ENCODE assay signal across 23 cellular contexts in the genomic region with DNA sequence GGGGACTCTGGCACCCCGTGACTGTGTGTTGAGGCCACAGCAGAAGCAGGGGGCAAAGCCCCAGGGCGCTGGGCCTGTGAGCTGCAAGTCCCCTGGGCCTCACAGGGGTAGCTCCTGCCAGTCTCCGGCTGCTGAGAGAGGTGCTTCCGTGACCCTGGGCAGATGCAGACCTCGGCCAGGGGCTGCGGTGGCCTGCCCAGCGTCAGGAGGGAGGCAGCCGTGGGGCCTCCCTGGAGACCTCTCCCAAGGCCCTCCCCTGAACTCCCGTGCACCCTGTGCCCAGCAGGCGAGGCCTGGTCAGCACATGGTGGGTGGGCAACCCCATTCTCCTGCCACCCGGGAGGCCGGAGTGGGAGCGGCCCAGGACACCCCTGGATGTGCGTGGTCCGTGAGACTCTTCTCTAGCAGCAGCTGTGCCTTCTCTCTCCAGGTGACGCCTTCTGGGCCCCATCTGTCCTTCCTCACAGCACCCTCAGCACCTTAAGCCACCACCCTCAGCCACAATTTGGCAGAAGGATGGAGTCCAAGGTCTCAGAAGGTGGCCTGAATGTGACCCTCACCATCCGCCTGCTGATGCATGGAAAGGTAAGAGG.
A peak's percentile ranks its signal among the peaks of the same experiment; 100 is the strongest.
DNase-seq lines count a peak whose midpoint lies in the region; ATAC-seq, FAIRE-seq and TF ChIP-seq lines count a peak whose summit lies in the region.
"Had no signal": no experiment of that assay in that cellular context is flagged by ENCODE, and none has a peak within 500 bp of the region (broad histone marks: within the 10 kb centered on the region; RNA-seq: fewer than 3 reads in every experiment).

No MANE protein-coding gene starts in this region.

- peaks cover 7% of the 10 kb centered on the region; the same call in 1 of the 2 replicates for H3K27me3 ChIP-seq in IMR-90 (ENCODE audit: control insufficient read depth, insufficient read depth, low read length)
- H3K27me3 ChIP-seq in RWPE2 (ENCODE audit: insufficient read depth, poor library complexity, severe bottlenecking): no peaks in the 10 kb centered on the region
- no peaks in the 10 kb centered on the region for H3K27me3 ChIP-seq in trophoblast cell (ENCODE audit: insufficient read depth, low read length)
- no peaks in the 10 kb centered on the region for H3K27me3 ChIP-seq in PC-3 (ENCODE audit: low read length)
- H3K27me3 ChIP-seq: BE2C had no signal

- no peak overlapping the region for H2BK20ac ChIP-seq in IMR-90 (ENCODE audit: low read depth, low read length)

- WGBS in IMR-90 (ENCODE audit: extremely low coverage in 2 of 2, insufficient read length in 1 of 2), 2 experiments: 100% methylated on average over 1 of the region's 17 CpGs; no CpG with 5 or more reads in 1 of the 2 experiments
- no CpG with 5 or more reads among the region's 17 CpGs for WGBS in trophoblast cell (ENCODE audit: extremely low coverage, insufficient coverage, insufficient read length)

- CTCF ChIA-PET in IMR-90 (lab: Yijun Ruan, JAX): no interaction called here
- CTCF ChIA-PET in PC-3 (lab: Charles Lee): no interaction called here

- TF ChIP-seq POLR2A in IMR-90 (IDR thresholded peaks at IDR 0.05; ENCODE audit: low read depth, low read length): no peak

- no peak overlapping the region for H2BK15ac ChIP-seq in IMR-90 (ENCODE audit: low read depth, low read length)

- H2AFZ ChIP-seq in IMR-90 (replicated peaks; ENCODE audit: low read length, poor library complexity) (no peak overlapping the region), trophoblast cell (ENCODE audit: insufficient read depth, low read length, poor library complexity) (no peak overlapping the region), PC-3 (ENCODE audit: low read length) (no peak overlapping the region)

- H3K4me3 ChIP-seq in IMR-90 (ENCODE audit: insufficient read depth, low read depth, low read length) (no peak overlapping the region), RWPE2 (ENCODE audit: severe bottlenecking) (no peak overlapping the region), kidney (ENCODE audit: low read length in 2 of 2) (no peak overlapping the region), trophoblast cell (ENCODE audit: low read depth, low read length) (no peak overlapping the region), PC-3 (ENCODE audit: low read length) (no peak overlapping the region)
- H3K4me3 ChIP-seq: GM12878 had no signal

- H4K8ac ChIP-seq in IMR-90 (ENCODE audit: low read depth in 2 of 2, low read length in 2 of 2) (no peak overlapping the region), trophoblast cell (ENCODE audit: low read depth, low read length) (no peak overlapping the region)

- H2BK12ac ChIP-seq in trophoblast cell (ENCODE audit: low read length): no peak overlapping the region

- DNase-seq in IMR-90: no peak
- peak; percentile 44 for DNase-seq in RWPE2 (ENCODE audit: low spot score)
- DNase-seq in kidney: peak; percentile 65
- DNase-seq in posterior vena cava (ENCODE audit: low spot score): peak; percentile 45
- DNase-seq in trophoblast cell: no peak
- no peak for DNase-seq in superior temporal gyrus (ENCODE audit: extremely low spot score)
- no peak for DNase-seq in PC-3
- no peak for DNase-seq in occipital lobe (lab: John Stamatoyannopoulos, UW)
- DNase-seq: ACHN; BE2C; CD4-positive, CD25-positive, alpha-beta regulatory T cell; COR-L47; DMS 273 treated with DMSO at 0.1 percent for 48 hours; DMS53; DND-41; EL; GOT3; H7; HFFc6 had no signal

- peaks cover 4% of the 10 kb centered on the region; the same call in 1 of the 2 replicates for H3K9me1 ChIP-seq in IMR-90 (ENCODE audit: insufficient read depth, low read length)

- H3K79me1 ChIP-seq in IMR-90 (ENCODE audit: low read depth in 1 of 2, low read length in 2 of 2) (no peaks in the 10 kb centered on the region), trophoblast cell (ENCODE audit: low read length) (no peaks in the 10 kb centered on the region)

- POLR2A ChIA-PET in IMR-90 (lab: Charles Lee; ENCODE audit: unreplicated experiment): no interaction called here
- POLR2A ChIA-PET in PC-3 (lab: Charles Lee; ENCODE audit: unreplicated experiment): no interaction called here

- in situ Hi-C loops in IMR-90 (cut with MboI; ENCODE audit: low sequenced_read_pairs): no loop called here

- H3K23ac ChIP-seq in IMR-90 (ENCODE audit: low read depth, low read length) (no peak overlapping the region), trophoblast cell (ENCODE audit: low read length) (no peak overlapping the region)

- H3K14ac ChIP-seq in IMR-90 (replicated peaks; ENCODE audit: low read depth, low read length) (no peak overlapping the region), trophoblast cell (ENCODE audit: low read length) (no peak overlapping the region)

- H3F3A ChIP-seq in PC-3 (ENCODE audit: low read length, unreplicated experiment): no peaks in the 10 kb centered on the region

- no peak overlapping the region for H3K9ac ChIP-seq in IMR-90 (ENCODE audit: low read depth, low read length)
- H3K9ac ChIP-seq in kidney (ENCODE audit: low read length in 2 of 2): no peak overlapping the region
- no peak overlapping the region for H3K9ac ChIP-seq in trophoblast cell (ENCODE audit: low read length)
- H3K9ac ChIP-seq in PC-3 (ENCODE audit: low read length): no peak overlapping the region

- H2AK5ac ChIP-seq in IMR-90 (ENCODE audit: low read depth, low read length) (no peak overlapping the region), trophoblast cell (ENCODE audit: low read length) (no peak overlapping the region)

- H4K91ac ChIP-seq in IMR-90 (ENCODE audit: insufficient read depth, low read depth, low read length) (no peak overlapping the region), trophoblast cell (ENCODE audit: low read depth, low read length) (no peak overlapping the region)

- peaks cover 3% of the 10 kb centered on the region; the same call in 1 of the 2 replicates for H4K20me1 ChIP-seq in IMR-90 (ENCODE audit: insufficient read depth, low read length)
- no peaks in the 10 kb centered on the region for H4K20me1 ChIP-seq in PC-3 (ENCODE audit: low read length)

- H3K9me3 ChIP-seq in IMR-90 (ENCODE audit: control insufficient read depth, insufficient read depth, low read length) (peaks cover 2% of the 10 kb centered on the region; the same call in 1 of the 2 replicates), RWPE2 (ENCODE audit: severe bottlenecking) (no peaks in the 10 kb centered on the region), kidney (ENCODE audit: control insufficient read depth in 1 of 2, low read length in 2 of 2) (no peaks in the 10 kb centered on the region), trophoblast cell (ENCODE audit: insufficient read depth, low read depth, low read length) (peaks cover 2% of the 10 kb centered on the region), PC-3 (ENCODE audit: low read length) (no peaks in the 10 kb centered on the region)
- H3K9me3 ChIP-seq: BE2C had no signal

- H3K18ac ChIP-seq in IMR-90 (ENCODE audit: low read depth, low read length): no peak overlapping the region
- H3K18ac ChIP-seq in trophoblast cell (ENCODE audit: low read length): no peak overlapping the region

- dilution Hi-C loops in IMR-90 (cut with HindIII; ENCODE audit: low sequenced_read_pairs, unreplicated experiment): no loop called here

- no peak for TF ChIP-seq RAD21 in IMR-90 (IDR thresholded peaks at IDR 0.05; ENCODE audit: low read length)

- H3K4me1 ChIP-seq in IMR-90 (ENCODE audit: control insufficient read depth, insufficient read depth, low read length): peaks cover 9% of the 10 kb centered on the region; the same call in 1 of the 2 replicates
- H3K4me1 ChIP-seq in RWPE2 (ENCODE audit: insufficient read depth, poor library complexity, severe bottlenecking): no peaks in the 10 kb centered on the region
- H3K4me1 ChIP-seq in kidney (ENCODE audit: control insufficient read depth in 1 of 2, insufficient read depth in 1 of 2, low read depth in 1 of 2, low read length in 2 of 2): no peaks in the 10 kb centered on the region
- H3K4me1 ChIP-seq in trophoblast cell (ENCODE audit: control insufficient read depth in 1 of 2, insufficient read depth in 2 of 2, low read length in 2 of 2): peaks cover 2 to 7% of the 10 kb centered on the region in 2 experiments
- no peaks in the 10 kb centered on the region for H3K4me1 ChIP-seq in PC-3 (ENCODE audit: insufficient read depth, low read length)

- H3K36me3 ChIP-seq in IMR-90 (ENCODE audit: control insufficient read depth, insufficient read depth, low read length): peaks cover 1% of the 10 kb centered on the region; the same call in 1 of the 2 replicates
- H3K36me3 ChIP-seq in RWPE2 (ENCODE audit: low read depth): no peaks in the 10 kb centered on the region
- H3K36me3 ChIP-seq in kidney (ENCODE audit: control insufficient read depth in 1 of 2, insufficient read depth in 2 of 2, low read length in 2 of 2): no peaks in the 10 kb centered on the region
- H3K36me3 ChIP-seq in trophoblast cell (ENCODE audit: control insufficient read depth in 1 of 2, insufficient read depth in 2 of 2, low read length in 2 of 2): no peaks in the 10 kb centered on the region
- H3K36me3 ChIP-seq in PC-3 (ENCODE audit: low read depth, low read length): no peaks in the 10 kb centered on the region
- H3K36me3 ChIP-seq: BE2C had no signal

- H4K5ac ChIP-seq in IMR-90 (ENCODE audit: low read depth, low read length): no peak overlapping the region

- H4K12ac ChIP-seq in trophoblast cell (ENCODE audit: low read depth, low read length): no peak overlapping the region

- no peaks in the 10 kb centered on the region for H3K9me2 ChIP-seq in PC-3 (replicated peaks; ENCODE audit: low read length)

- TF ChIP-seq CTCF in IMR-90 (conservative IDR thresholded peaks at IDR 0.05; ENCODE audit: low read depth, low read length) (no peak), RWPE2 (IDR thresholded peaks at IDR 0.05; ENCODE audit: poor library complexity, severe bottlenecking) (no peak), kidney (IDR thresholded peaks at IDR 0.05; ENCODE audit: borderline replicate concordance, extremely low read depth, insufficient read depth) (no peak), PC-3 (conservative IDR thresholded peaks at IDR 0.05; ENCODE audit: low read depth, low read length) (no peak)

- no peak overlapping the region for H3K27ac ChIP-seq in IMR-90 (ENCODE audit: insufficient read depth, low read length)
- H3K27ac ChIP-seq in RWPE2 (ENCODE audit: poor library complexity, severe bottlenecking): no peak overlapping the region
- H3K27ac ChIP-seq in kidney (ENCODE audit: low read depth in 2 of 2, low read length in 2 of 2): no peak overlapping the region
- H3K27ac ChIP-seq in trophoblast cell (ENCODE audit: low read depth, low read length): no peak overlapping the region
- H3K27ac ChIP-seq in PC-3 (ENCODE audit: low read length): no peak overlapping the region
- H3K27ac ChIP-seq: HL-60 had no signal

- intact Hi-C loops in IMR-90 (cut with micrococcal nuclease): no loop called here
- intact Hi-C loops in kidney (cut with DNase I): no loop called here
- intact Hi-C loops in posterior vena cava (cut with DNase I): no loop called here
- intact Hi-C loops in PC-3 (cut with micrococcal nuclease): no loop called here

- H2BK120ac ChIP-seq in IMR-90 (ENCODE audit: low read depth, low read length): no peak overlapping the region
- no peak overlapping the region for H2BK120ac ChIP-seq in trophoblast cell (ENCODE audit: insufficient read depth, low read length, poor library complexity)

- H3K4ac ChIP-seq in IMR-90 (ENCODE audit: low read depth, low read length): no peak overlapping the region
- no peak overlapping the region for H3K4ac ChIP-seq in trophoblast cell (ENCODE audit: low read depth, low read length)

- H2BK5ac ChIP-seq in IMR-90 (ENCODE audit: low read depth, low read length, poor library complexity, severe bottlenecking) (no peak overlapping the region), trophoblast cell (ENCODE audit: low read depth, low read length, poor library complexity) (no peak overlapping the region)

- BruUV-seq in IMR-90 (replicated peaks; lab: Mats Ljungman, UMichigan) (no TSS peak), PC-3 (replicated peaks; lab: Mats Ljungman, UMichigan) (no TSS peak)

- H3K4me2 ChIP-seq in IMR-90 (ENCODE audit: low read depth, low read length) (no peak overlapping the region), trophoblast cell (ENCODE audit: low read length) (no peak overlapping the region), PC-3 (ENCODE audit: low read length) (no peak overlapping the region)

- ATAC-seq in IMR-90 (ENCODE audit: low read depth) (no peak), RWPE2 (ENCODE audit: low read depth) (no peak), PC-3 (no peak)
- ATAC-seq: GM12878, HCT116 had no signal

- no peak for FAIRE-seq in kidney (lab: Jason Lieb, UNC)
- FAIRE-seq: A204.1, GM12878 had no signal

- H3K79me2 ChIP-seq in trophoblast cell (ENCODE audit: control insufficient read depth, insufficient read depth, low read length, poor library complexity) (no peaks in the 10 kb centered on the region), PC-3 (ENCODE audit: low read length) (no peaks in the 10 kb centered on the region)

- no peak overlapping the region for H3K56ac ChIP-seq in IMR-90 (ENCODE audit: extremely low read depth, insufficient read depth, low read length)

- peak overlapping the region; percentile 15 for H2AK9ac ChIP-seq in IMR-90 (replicated peaks; ENCODE audit: low read depth, low read length, poor library complexity)

Comparison
In these comparisons a context has a peak if more than half of its experiments do, and no peak if none do; other contexts are left out.
1. DNase-seq: peak in RWPE2 (single experiment), kidney (single experiment) and posterior vena cava (single experiment); none in IMR-90 (single experiment), trophoblast cell (0 of 2), superior temporal gyrus (single experiment), PC-3 (single experiment) and occipital lobe (single experiment).